ENCODE assay signal across 21 cellular contexts in the genomic region with DNA sequence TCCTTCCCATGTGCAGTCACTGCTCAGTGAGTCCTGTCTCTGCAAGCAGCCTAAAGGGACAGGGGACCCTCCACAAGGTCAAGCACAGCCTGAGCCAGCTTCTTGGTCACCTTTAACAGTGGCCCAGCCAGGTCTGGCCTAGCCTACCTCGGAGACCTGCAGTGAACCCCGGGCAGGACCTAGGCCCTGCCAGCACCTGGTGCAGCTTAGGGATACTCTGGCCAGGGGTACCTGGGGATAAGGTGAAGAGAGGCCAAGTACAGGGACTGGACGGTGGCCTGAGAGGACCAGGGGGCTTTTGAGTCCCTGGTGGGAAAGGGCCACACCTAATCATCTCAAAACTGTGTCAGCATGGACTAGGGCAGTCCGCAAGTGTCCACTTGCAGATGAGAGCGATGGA.
"Had no signal": no experiment of that assay in that cellular context is flagged by ENCODE, and none has a peak within 500 bp of the region (broad histone marks: within the 10 kb centered on the region; RNA-seq: fewer than 3 reads in every experiment).

No MANE protein-coding gene starts in this region.

- H3K27ac ChIP-seq: ascending aorta, parathyroid adenoma, sigmoid colon, tibial nerve had no signal

- H3K4me3 ChIP-seq: ascending aorta, sigmoid colon, smooth muscle cell, tibial nerve had no signal

- H2AFZ ChIP-seq: parathyroid adenoma had no signal

- H3K4me1 ChIP-seq: ascending aorta, sigmoid colon had no signal

- H3K9me3 ChIP-seq: ascending aorta, sigmoid colon, tibial nerve had no signal

- H3K27me3 ChIP-seq: ascending aorta, sigmoid colon, tibial nerve had no signal

- H3K9ac ChIP-seq: parathyroid adenoma had no signal

- H3K4me2 ChIP-seq: smooth muscle cell had no signal

- ATAC-seq: activated CD8-positive, alpha-beta T cell treated with anti-CD3 and anti-CD28 coated beads for 36 hours; activated T-cell treated with anti-CD3 and anti-CD28 coated beads, Interleukin-2, amount 50 U/mL, for 72 hours; esophagus mucosa; naive thymus-derived CD8-positive, alpha-beta T cell; stimulated activated naive B cell treated with anti-CD40 and anti-IgM and Interleukin-4, amounts not matched to agents 10 μg/mL and 1 μg/mL and 100 μg/mL, for 72 hours; T-cell had no signal

- DNase-seq: activated B cell treated with CpG ODN at 0.5 μM for 24 hours; activated CD4-positive, alpha-beta T cell treated with anti-CD3 and anti-CD28 coated beads, Interleukin-2, amount 50 U/mL, for 1 hour; activated CD8-positive, alpha-beta T cell treated with anti-CD3 and anti-CD28 coated beads for 36 hours; activated effector memory CD4-positive, alpha-beta T cell treated with Interleukin-2 at 50 U/mL for 16 hours; activated naive CD4-positive, alpha-beta T cell treated with Interleukin-2 at 50 U/mL for 16 hours; activated T-cell treated with anti-CD3 and anti-CD28 coated beads, Interleukin-2, amount 50 U/mL, for 72 hours; caudate nucleus; endodermal cell; foreskin fibroblast; naive thymus-derived CD8-positive, alpha-beta T cell; occipital lobe; sigmoid colon; stimulated activated CD4-positive, alpha-beta T cell treated with anti-CD3 and anti-CD28 coated beads, Interleukin-15, amount 100 ng/mL, for 24 hours; stimulated activated CD4-positive, alpha-beta T cell treated with anti-CD3 and anti-CD28 coated beads, Interleukin-2, amount 100 ng/mL, for 24 hours; stimulated activated naive B cell treated with anti-CD40 and anti-IgM and Interleukin-4, amounts not matched to agents 10 μg/mL and 1 μg/mL and 100 μg/mL, for 72 hours; T-cell had no signal
